In the genomic region with DNA sequence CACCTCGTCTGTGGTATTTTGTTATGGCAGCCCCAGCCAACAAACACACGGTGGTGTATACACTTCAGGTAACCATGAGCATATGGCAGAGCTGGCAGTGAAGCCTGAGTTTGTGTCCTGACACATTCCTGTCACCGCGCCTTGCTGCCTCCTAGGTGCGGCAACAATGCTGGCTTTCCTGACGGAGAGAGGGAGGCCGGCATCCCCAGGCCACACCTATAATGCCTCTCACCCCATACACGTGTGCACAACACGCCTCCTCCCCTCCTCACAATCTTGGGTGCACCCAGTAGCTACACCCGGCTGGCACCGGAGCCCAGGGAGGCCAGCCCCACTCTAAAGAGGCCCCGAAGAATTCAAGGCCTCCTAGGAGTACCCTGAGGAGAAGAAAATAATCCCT, we compare ENCODE assay signal across 9 cellular contexts.
DNase-seq lines count a peak whose midpoint lies in the region; ATAC-seq and TF ChIP-seq lines count a peak whose summit lies in the region.
"Had no signal": no experiment of that assay in that cellular context is flagged by ENCODE, and none has a peak within 500 bp of the region (broad histone marks: within the 10 kb centered on the region; RNA-seq: fewer than 3 reads in every experiment).

No MANE protein-coding gene starts in this region.

- ATAC-seq in GM19035 (IDR thresholded peaks at IDR 0.05; ENCODE audit: unreplicated experiment) (peak; percentile 8), HG03045 (IDR thresholded peaks at IDR 0.05; ENCODE audit: unreplicated experiment) (peak; percentile 21), GM19023 (IDR thresholded peaks at IDR 0.05; ENCODE audit: unreplicated experiment) (no peak)

- H3K27ac ChIP-seq in ascending aorta = peak overlapping the region; percentile 79 to 91
- H3K27ac ChIP-seq: prostate gland had no signal

- H3K9me3 Mint-ChIP-seq in osteocyte (ENCODE audit: unreplicated experiment) = no peaks in the 10 kb centered on the region

- peaks cover 2 to 6% of the 10 kb centered on the region in 2 donors for H3K36me3 ChIP-seq in ascending aorta
- H3K36me3 ChIP-seq: prostate gland had no signal

- no peaks in the 10 kb centered on the region for H3K27me3 ChIP-seq in ascending aorta

- peaks cover 27% of the 10 kb centered on the region for H3K4me1 Mint-ChIP-seq in osteocyte (ENCODE audit: unreplicated experiment)

- no peaks in the 10 kb centered on the region for H3K27me3 Mint-ChIP-seq in osteocyte (ENCODE audit: unreplicated experiment)

- H3K36me3 Mint-ChIP-seq in osteocyte (ENCODE audit: unreplicated experiment) = peaks cover 6% of the 10 kb centered on the region

- peak overlapping the region; percentile 80 for H3K27ac Mint-ChIP-seq in osteocyte (ENCODE audit: unreplicated experiment)

- no peak overlapping the region for H3K4me3 Mint-ChIP-seq in osteocyte (ENCODE audit: unreplicated experiment)

- H3K4me3 ChIP-seq in ascending aorta = no peak overlapping the region
- H3K4me3 ChIP-seq: prostate gland had no signal

- peaks cover 12 to 25% of the 10 kb centered on the region in 2 donors for H3K4me1 ChIP-seq in ascending aorta
- H3K4me1 ChIP-seq: prostate gland had no signal

- H3K9me3 ChIP-seq in ascending aorta = no peaks in the 10 kb centered on the region
- H3K9me3 ChIP-seq: prostate gland had no signal

- DNase-seq in ascending aorta (ENCODE audit: low spot score in 2 of 2) (no peak), osteocyte (ENCODE audit: extremely low spot score, unreplicated experiment) (no peak), superior temporal gyrus (ENCODE audit: extremely low spot score) (no peak), KG1 (lab: John Stamatoyannopoulos, UW) (no peak), NCI-H2196 (lab: John Stamatoyannopoulos, UW; ENCODE audit: unreplicated experiment) (no peak)

- intact Hi-C loops in ascending aorta (cut with DNase I) = loop anchor here (1.0 kb wide), 1 partner anchor 16 kb away; no protein-coding TSS in a partner anchor

- TF ChIP-seq CTCF in ascending aorta (IDR thresholded peaks at IDR 0.05) = no peak
- TF ChIP-seq CTCF in osteocyte (IDR thresholded peaks at IDR 0.05) = no peak
